Comparison of ENCODE assay signal across 1 cellular context in the genomic region with DNA sequence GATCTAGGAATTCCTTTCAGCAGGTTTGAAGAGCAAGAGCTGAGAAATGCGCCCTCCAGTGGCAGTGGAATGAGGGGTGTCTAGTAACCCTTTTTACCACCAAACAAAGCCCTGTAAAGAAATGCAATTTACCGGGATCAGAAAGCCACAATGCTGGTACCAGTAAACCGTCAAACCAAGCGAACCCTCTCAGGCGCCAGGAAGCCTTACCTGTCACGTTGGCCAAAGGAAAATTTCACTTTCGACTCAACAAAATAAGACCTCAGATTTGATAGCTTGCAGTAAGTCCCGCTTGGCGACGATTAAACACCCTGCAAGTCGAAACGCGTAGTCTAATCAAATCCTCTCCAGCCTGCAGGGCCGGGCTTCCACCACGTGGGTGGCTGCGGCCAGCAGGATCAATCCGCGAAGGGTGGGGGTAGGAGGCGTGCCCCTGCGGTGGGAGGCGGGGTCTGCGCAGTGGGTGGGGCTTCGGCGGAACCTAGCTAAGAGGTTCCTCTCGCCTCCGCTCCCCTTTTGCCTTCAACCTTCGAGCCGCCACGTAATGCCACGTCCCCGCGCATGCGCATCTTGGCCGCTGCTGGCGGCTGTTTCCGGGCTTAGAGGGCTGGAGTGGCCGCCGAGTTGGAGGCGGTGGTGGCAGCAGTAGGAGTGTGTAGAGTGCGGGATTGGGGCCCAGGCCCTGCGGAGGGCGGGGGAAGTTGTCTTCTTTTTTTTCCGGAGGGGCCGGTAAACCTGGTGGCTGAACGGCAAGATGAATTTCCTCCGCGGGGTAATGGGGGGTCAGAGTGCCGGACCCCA.
TF ChIP-seq lines count a peak whose summit lies in the region.

A gene with protein sequence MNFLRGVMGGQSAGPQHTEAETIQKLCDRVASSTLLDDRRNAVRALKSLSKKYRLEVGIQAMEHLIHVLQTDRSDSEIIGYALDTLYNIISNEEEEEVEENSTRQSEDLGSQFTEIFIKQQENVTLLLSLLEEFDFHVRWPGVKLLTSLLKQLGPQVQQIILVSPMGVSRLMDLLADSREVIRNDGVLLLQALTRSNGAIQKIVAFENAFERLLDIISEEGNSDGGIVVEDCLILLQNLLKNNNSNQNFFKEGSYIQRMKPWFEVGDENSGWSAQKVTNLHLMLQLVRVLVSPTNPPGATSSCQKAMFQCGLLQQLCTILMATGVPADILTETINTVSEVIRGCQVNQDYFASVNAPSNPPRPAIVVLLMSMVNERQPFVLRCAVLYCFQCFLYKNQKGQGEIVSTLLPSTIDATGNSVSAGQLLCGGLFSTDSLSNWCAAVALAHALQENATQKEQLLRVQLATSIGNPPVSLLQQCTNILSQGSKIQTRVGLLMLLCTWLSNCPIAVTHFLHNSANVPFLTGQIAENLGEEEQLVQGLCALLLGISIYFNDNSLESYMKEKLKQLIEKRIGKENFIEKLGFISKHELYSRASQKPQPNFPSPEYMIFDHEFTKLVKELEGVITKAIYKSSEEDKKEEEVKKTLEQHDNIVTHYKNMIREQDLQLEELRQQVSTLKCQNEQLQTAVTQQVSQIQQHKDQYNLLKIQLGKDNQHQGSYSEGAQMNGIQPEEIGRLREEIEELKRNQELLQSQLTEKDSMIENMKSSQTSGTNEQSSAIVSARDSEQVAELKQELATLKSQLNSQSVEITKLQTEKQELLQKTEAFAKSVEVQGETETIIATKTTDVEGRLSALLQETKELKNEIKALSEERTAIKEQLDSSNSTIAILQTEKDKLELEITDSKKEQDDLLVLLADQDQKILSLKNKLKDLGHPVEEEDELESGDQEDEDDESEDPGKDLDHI (plus strand): TSS at position 512 of the 801 bp plus-strand sequence. CDS start 243 bp downstream, at position 755.

TF ChIP-seq in HepG2, 621 proteins besides CTCF, POLR2A, EP300 and RAD21 (continues in another document):
- TF ChIP-seq ZNF331 (CRISPR knock-in tag; IDR thresholded peaks at IDR 0.05): 0 out of 2 replicates have a peak, but pooled peaks have one; percentile 67
- 0 out of 2 replicates have a peak, but pooled peaks have one; percentile 40 for TF ChIP-seq ZNF335 (CRISPR knock-in tag; IDR thresholded peaks at IDR 0.05)
- TF ChIP-seq, protein P1, sequence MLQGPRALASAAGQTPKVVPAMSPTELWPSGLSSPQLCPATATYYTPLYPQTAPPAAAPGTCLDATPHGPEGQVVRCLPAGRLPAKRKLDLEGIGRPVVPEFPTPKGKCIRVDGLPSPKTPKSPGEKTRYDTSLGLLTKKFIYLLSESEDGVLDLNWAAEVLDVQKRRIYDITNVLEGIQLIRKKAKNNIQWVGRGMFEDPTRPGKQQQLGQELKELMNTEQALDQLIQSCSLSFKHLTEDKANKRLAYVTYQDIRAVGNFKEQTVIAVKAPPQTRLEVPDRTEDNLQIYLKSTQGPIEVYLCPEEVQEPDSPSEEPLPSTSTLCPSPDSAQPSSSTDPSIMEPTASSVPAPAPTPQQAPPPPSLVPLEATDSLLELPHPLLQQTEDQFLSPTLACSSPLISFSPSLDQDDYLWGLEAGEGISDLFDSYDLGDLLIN (CRISPR knock-in tag; IDR thresholded peaks at IDR 0.05; ENCODE audit: borderline replicate concordance): no peak
- peak; percentile 74 for TF ChIP-seq SMC3 (IDR thresholded peaks at IDR 0.05; ENCODE audit: low read length)
- TF ChIP-seq CREM (IDR thresholded peaks at IDR 0.05): peak; percentile 72
- TF ChIP-seq CREM (CRISPR knock-in tag; IDR thresholded peaks at IDR 0.05): no peak
- TF ChIP-seq, protein P2, sequence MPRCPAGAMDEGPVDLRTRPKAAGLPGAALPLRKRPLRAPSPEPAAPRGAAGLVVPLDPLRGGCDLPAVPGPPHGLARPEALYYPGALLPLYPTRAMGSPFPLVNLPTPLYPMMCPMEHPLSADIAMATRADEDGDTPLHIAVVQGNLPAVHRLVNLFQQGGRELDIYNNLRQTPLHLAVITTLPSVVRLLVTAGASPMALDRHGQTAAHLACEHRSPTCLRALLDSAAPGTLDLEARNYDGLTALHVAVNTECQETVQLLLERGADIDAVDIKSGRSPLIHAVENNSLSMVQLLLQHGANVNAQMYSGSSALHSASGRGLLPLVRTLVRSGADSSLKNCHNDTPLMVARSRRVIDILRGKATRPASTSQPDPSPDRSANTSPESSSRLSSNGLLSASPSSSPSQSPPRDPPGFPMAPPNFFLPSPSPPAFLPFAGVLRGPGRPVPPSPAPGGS (CRISPR knock-in tag; IDR thresholded peaks at IDR 0.05): peak; percentile 50; the same call in 1 of the 2 replicates
- TF ChIP-seq, protein P3, sequence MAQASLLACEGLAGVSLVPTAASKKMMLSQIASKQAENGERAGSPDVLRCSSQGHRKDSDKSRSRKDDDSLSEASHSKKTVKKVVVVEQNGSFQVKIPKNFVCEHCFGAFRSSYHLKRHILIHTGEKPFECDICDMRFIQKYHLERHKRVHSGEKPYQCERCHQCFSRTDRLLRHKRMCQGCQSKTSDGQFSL (CRISPR knock-in tag; IDR thresholded peaks at IDR 0.05): 0 out of 2 replicates have a peak, but pooled peaks have one; percentile 15
- TF ChIP-seq ESRRA (CRISPR knock-in tag; IDR thresholded peaks at IDR 0.05; ENCODE audit: low read depth): 0 out of 2 replicates have a peak, but pooled peaks have one; percentile 8
- TF ChIP-seq, protein P4, sequence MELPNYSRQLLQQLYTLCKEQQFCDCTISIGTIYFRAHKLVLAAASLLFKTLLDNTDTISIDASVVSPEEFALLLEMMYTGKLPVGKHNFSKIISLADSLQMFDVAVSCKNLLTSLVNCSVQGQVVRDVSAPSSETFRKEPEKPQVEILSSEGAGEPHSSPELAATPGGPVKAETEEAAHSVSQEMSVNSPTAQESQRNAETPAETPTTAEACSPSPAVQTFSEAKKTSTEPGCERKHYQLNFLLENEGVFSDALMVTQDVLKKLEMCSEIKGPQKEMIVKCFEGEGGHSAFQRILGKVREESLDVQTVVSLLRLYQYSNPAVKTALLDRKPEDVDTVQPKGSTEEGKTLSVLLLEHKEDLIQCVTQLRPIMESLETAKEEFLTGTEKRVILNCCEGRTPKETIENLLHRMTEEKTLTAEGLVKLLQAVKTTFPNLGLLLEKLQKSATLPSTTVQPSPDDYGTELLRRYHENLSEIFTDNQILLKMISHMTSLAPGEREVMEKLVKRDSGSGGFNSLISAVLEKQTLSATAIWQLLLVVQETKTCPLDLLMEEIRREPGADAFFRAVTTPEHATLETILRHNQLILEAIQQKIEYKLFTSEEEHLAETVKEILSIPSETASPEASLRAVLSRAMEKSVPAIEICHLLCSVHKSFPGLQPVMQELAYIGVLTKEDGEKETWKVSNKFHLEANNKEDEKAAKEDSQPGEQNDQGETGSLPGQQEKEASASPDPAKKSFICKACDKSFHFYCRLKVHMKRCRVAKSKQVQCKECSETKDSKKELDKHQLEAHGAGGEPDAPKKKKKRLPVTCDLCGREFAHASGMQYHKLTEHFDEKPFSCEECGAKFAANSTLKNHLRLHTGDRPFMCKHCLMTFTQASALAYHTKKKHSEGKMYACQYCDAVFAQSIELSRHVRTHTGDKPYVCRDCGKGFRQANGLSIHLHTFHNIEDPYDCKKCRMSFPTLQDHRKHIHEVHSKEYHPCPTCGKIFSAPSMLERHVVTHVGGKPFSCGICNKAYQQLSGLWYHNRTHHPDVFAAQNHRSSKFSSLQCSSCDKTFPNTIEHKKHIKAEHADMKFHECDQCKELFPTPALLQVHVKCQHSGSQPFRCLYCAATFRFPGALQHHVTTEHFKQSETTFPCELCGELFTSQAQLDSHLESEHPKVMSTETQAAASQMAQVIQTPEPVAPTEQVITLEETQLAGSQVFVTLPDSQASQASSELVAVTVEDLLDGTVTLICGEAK (IDR thresholded peaks at IDR 0.05): no peak
- TF ChIP-seq, protein P4 (CRISPR knock-in tag; IDR thresholded peaks at IDR 0.05): 0 out of 2 replicates have a peak, but pooled peaks have one; percentile 47
- TF ChIP-seq, protein P5, sequence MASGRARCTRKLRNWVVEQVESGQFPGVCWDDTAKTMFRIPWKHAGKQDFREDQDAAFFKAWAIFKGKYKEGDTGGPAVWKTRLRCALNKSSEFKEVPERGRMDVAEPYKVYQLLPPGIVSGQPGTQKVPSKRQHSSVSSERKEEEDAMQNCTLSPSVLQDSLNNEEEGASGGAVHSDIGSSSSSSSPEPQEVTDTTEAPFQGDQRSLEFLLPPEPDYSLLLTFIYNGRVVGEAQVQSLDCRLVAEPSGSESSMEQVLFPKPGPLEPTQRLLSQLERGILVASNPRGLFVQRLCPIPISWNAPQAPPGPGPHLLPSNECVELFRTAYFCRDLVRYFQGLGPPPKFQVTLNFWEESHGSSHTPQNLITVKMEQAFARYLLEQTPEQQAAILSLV (CRISPR knock-in tag; IDR thresholded peaks at IDR 0.05; ENCODE audit: borderline replicate concordance): no peak
- no peak for TF ChIP-seq IKZF1 (IDR thresholded peaks at IDR 0.05)
- TF ChIP-seq, protein P6, sequence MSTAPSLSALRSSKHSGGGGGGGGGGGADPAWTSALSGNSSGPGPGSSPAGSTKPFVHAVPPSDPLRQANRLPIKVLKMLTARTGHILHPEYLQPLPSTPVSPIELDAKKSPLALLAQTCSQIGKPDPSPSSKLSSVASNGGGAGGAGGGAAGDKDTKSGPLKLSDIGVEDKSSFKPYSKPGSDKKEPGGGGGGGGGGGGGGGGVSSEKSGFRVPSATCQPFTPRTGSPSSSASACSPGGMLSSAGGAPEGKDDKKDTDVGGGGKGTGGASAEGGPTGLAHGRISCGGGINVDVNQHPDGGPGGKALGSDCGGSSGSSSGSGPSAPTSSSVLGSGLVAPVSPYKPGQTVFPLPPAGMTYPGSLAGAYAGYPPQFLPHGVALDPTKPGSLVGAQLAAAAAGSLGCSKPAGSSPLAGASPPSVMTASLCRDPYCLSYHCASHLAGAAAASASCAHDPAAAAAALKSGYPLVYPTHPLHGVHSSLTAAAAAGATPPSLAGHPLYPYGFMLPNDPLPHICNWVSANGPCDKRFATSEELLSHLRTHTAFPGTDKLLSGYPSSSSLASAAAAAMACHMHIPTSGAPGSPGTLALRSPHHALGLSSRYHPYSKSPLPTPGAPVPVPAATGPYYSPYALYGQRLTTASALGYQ (CRISPR knock-in tag; IDR thresholded peaks at IDR 0.05): peak; percentile 41; the same call in 1 of the 2 replicates
- 0 out of 2 replicates have a peak, but pooled peaks have one; percentile 23 for TF ChIP-seq ZBTB3 (CRISPR knock-in tag; IDR thresholded peaks at IDR 0.05; ENCODE audit: borderline replicate concordance, low read depth)
- 0 out of 2 replicates have a peak, but pooled peaks have one; percentile 26 for TF ChIP-seq GZF1 (CRISPR knock-in tag; IDR thresholded peaks at IDR 0.05)
- TF ChIP-seq KDM2A (CRISPR knock-in tag; IDR thresholded peaks at IDR 0.05; ENCODE audit: borderline replicate concordance, low read depth): peak; percentile 78
- TF ChIP-seq, protein P7, sequence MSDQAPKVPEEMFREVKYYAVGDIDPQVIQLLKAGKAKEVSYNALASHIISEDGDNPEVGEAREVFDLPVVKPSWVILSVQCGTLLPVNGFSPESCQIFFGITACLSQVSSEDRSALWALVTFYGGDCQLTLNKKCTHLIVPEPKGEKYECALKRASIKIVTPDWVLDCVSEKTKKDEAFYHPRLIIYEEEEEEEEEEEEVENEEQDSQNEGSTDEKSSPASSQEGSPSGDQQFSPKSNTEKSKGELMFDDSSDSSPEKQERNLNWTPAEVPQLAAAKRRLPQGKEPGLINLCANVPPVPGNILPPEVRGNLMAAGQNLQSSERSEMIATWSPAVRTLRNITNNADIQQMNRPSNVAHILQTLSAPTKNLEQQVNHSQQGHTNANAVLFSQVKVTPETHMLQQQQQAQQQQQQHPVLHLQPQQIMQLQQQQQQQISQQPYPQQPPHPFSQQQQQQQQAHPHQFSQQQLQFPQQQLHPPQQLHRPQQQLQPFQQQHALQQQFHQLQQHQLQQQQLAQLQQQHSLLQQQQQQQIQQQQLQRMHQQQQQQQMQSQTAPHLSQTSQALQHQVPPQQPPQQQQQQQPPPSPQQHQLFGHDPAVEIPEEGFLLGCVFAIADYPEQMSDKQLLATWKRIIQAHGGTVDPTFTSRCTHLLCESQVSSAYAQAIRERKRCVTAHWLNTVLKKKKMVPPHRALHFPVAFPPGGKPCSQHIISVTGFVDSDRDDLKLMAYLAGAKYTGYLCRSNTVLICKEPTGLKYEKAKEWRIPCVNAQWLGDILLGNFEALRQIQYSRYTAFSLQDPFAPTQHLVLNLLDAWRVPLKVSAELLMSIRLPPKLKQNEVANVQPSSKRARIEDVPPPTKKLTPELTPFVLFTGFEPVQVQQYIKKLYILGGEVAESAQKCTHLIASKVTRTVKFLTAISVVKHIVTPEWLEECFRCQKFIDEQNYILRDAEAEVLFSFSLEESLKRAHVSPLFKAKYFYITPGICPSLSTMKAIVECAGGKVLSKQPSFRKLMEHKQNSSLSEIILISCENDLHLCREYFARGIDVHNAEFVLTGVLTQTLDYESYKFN (CRISPR knock-in tag; conservative IDR thresholded peaks at IDR 0.05): peak; percentile 65
- TF ChIP-seq ZNF776 (CRISPR knock-in tag; IDR thresholded peaks at IDR 0.05): peak; percentile 44; the same call in 1 of the 2 replicates
- no peak; the same call in 1 of the 2 replicates for TF ChIP-seq NR2F2 (IDR thresholded peaks at IDR 0.05; ENCODE audit: borderline replicate concordance, low read depth)
- no peak; the same call in 1 of the 2 replicates for TF ChIP-seq ZNF232 (CRISPR knock-in tag; IDR thresholded peaks at IDR 0.05; ENCODE audit: borderline replicate concordance)
- TF ChIP-seq, protein P8, sequence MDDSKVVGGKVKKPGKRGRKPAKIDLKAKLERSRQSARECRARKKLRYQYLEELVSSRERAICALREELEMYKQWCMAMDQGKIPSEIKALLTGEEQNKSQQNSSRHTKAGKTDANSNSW (CRISPR knock-in tag; IDR thresholded peaks at IDR 0.05; ENCODE audit: borderline replicate concordance): 0 out of 2 replicates have a peak, but pooled peaks have one; percentile 27
- no peak for TF ChIP-seq CBX2 (IDR thresholded peaks at IDR 0.05; ENCODE audit: low read depth, low read length)
- TF ChIP-seq CBX2 (CRISPR knock-in tag; IDR thresholded peaks at IDR 0.05; ENCODE audit: low read depth): no peak
- no peak for TF ChIP-seq ZNF737 (CRISPR knock-in tag; IDR thresholded peaks at IDR 0.05; ENCODE audit: borderline replicate concordance)
